Comparison of ENCODE assay signal across 1 cellular context in the genomic region with DNA sequence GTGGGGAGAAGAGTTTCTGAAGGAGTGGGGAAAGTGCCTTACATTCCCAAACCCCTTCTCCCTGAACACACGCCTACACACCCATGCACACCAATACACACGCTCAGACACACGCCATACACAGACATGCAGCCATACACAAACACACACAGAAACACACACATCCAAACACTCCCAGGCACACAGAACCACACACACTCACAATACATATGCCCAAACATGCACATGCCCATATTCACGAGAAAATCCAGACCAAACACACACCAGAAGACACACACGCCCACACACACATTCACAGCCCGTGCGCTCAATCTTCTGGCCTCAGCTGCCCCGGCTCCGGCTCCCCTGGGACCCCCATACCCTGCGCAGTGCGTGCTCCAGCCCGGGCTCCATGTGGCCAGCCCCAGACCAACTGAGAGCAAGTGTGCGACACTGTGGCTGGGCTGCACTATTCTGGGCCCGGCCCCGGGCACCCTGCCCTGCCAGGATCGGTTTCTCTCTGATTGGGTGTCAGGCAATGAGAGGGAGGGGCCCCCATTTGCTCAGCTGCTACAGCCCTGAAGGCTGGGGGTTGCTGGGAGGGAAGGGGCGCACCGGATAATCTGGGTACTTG.
TF ChIP-seq lines count a peak whose summit lies in the region.

TSS of gene PRKAG3 (minus strand) at position 426 of the 613 bp plus-strand sequence.

TF ChIP-seq in GM23338, 12 proteins besides CTCF, POLR2A, EP300 and RAD21 (continued from another document):
- TF ChIP-seq, protein P1, sequence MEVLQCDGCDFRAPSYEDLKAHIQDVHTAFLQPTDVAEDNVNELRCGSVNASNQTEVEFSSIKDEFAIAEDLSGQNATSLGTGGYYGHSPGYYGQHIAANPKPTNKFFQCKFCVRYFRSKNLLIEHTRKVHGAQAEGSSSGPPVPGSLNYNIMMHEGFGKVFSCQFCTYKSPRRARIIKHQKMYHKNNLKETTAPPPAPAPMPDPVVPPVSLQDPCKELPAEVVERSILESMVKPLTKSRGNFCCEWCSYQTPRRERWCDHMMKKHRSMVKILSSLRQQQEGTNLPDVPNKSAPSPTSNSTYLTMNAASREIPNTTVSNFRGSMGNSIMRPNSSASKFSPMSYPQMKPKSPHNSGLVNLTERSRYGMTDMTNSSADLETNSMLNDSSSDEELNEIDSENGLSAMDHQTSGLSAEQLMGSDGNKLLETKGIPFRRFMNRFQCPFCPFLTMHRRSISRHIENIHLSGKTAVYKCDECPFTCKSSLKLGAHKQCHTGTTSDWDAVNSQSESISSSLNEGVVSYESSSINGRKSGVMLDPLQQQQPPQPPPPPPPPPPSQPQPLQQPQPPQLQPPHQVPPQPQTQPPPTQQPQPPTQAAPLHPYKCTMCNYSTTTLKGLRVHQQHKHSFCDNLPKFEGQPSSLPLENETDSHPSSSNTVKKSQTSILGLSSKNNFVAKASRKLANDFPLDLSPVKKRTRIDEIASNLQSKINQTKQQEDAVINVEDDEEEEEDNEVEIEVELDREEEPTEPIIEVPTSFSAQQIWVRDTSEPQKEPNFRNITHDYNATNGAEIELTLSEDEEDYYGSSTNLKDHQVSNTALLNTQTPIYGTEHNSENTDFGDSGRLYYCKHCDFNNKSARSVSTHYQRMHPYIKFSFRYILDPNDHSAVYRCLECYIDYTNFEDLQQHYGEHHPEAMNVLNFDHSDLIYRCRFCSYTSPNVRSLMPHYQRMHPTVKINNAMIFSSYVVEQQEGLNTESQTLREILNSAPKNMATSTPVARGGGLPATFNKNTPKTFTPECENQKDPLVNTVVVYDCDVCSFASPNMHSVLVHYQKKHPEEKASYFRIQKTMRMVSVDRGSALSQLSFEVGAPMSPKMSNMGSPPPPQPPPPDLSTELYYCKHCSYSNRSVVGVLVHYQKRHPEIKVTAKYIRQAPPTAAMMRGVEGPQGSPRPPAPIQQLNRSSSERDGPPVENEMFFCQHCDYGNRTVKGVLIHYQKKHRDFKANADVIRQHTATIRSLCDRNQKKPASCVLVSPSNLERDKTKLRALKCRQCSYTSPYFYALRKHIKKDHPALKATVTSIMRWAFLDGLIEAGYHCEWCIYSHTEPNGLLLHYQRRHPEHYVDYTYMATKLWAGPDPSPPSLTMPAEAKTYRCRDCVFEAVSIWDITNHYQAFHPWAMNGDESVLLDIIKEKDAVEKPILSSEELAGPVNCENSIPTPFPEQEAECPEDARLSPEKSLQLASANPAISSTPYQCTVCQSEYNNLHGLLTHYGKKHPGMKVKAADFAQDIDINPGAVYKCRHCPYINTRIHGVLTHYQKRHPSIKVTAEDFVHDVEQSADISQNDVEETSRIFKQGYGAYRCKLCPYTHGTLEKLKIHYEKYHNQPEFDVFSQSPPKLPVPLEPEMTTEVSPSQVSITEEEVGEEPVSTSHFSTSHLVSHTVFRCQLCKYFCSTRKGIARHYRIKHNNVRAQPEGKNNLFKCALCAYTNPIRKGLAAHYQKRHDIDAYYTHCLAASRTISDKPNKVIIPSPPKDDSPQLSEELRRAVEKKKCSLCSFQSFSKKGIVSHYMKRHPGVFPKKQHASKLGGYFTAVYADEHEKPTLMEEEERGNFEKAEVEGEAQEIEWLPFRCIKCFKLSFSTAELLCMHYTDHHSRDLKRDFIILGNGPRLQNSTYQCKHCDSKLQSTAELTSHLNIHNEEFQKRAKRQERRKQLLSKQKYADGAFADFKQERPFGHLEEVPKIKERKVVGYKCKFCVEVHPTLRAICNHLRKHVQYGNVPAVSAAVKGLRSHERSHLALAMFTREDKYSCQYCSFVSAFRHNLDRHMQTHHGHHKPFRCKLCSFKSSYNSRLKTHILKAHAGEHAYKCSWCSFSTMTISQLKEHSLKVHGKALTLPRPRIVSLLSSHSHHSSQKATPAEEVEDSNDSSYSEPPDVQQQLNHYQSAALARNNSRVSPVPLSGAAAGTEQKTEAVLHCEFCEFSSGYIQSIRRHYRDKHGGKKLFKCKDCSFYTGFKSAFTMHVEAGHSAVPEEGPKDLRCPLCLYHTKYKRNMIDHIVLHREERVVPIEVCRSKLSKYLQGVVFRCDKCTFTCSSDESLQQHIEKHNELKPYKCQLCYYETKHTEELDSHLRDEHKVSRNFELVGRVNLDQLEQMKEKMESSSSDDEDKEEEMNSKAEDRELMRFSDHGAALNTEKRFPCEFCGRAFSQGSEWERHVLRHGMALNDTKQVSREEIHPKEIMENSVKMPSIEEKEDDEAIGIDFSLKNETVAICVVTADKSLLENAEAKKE (CRISPR knock-in tag; IDR thresholded peaks at IDR 0.05): no peak
- TF ChIP-seq EZH2 (IDR thresholded peaks at IDR 0.05; ENCODE audit: low read depth, unreplicated experiment) (no peak), REST (IDR thresholded peaks at IDR 0.05; ENCODE audit: unreplicated experiment) (no peak), ETS1 (IDR thresholded peaks at IDR 0.05) (no peak)
